2 cellular contexts compared by ENCODE assay signal in genomic region chr12:108110844-108111243, GRCh38.
TF ChIP-seq lines count a peak whose summit lies in the region.

No MANE protein-coding gene starts in this region.

TF ChIP-seq in GM12878, 131 proteins besides CTCF, POLR2A, EP300 and RAD21:
- no peak for TF ChIP-seq ZZZ3 (IDR thresholded peaks at IDR 0.05; ENCODE audit: control insufficient read depth, insufficient read length, low read depth)
- peak; percentile 68 for TF ChIP-seq ZNF24 (IDR thresholded peaks at IDR 0.05)
TF ChIP-seq in GM12878: peak in this region for 1.

TF ChIP-seq in H1, 55 proteins besides CTCF, POLR2A, EP300 and RAD21:
- no peak for TF ChIP-seq ATF3 (IDR thresholded peaks at IDR 0.05; ENCODE audit: insufficient read depth, low read depth, low read length)
